ENCODE assay signal across 13 cellular contexts in the genomic region with DNA sequence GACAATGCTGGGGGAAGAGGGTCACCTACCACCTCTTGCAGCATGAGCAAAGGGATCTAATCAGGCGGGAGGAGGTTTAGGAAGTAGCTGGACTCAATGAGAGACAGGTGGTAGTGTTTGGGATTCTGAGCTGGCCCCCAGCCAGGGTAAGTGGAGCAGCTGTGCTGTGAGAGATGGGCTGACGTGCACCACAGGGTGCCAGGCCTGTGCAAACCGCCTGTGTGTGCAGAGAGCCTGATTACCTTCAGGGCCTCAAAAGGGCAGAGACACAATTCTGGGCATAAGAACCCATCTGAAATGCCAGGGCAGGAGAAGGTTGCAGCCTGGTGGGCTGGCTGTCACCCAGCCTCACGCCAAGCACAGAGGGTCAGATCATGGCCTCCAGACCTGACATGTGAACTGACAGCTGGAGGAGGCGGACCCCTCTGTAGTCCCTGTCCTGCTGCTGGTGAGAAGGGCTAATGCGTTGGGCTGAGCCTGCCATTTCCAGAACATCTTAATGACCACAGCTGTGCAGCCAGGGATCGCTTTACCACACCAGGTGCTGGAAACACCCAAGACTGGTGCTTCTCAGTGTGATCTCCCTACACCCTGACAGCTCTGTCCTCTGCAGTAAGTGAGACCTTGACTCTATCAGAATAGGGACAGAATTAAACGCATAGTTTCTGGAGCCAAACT.
DNase-seq lines count a peak whose midpoint lies in the region; ATAC-seq and TF ChIP-seq lines count a peak whose summit lies in the region.
"Had no signal": no experiment of that assay in that cellular context is flagged by ENCODE, and none has a peak within 500 bp of the region (broad histone marks: within the 10 kb centered on the region; RNA-seq: fewer than 3 reads in every experiment).

No MANE protein-coding gene starts in this region.

- peak overlapping the region; percentile 14 for H3K4me3 Mint-ChIP-seq in CD4-positive, alpha-beta T cell
- no peak overlapping the region for H3K4me3 Mint-ChIP-seq in activated T-helper 17 cell treated with anti-CD3 and anti-CD28 coated beads, Interleukin-2, amount 50 U/mL, for 72 hours

- H3K27ac ChIP-seq in CD4-positive, alpha-beta T cell (ENCODE audit: low read depth, low read length) = no peak overlapping the region
- H3K27ac ChIP-seq: lower lobe of right lung, SK-N-MC had no signal

- TF ChIP-seq CTCF in CD4-positive, alpha-beta T cell (IDR thresholded peaks at IDR 0.05) = no peak

- POLR2A ChIA-PET in CD4-positive, alpha-beta T cell (lab: Charles Lee) = interaction anchor here (0.7 to 2.3 kb wide), 6 partner anchors 10 to 101 kb away, joined by 3 to 9 read pairs (median 3); a partner anchor contains a TSS

- H3K4me1 Mint-ChIP-seq in CD4-positive, alpha-beta T cell (ENCODE audit: low read depth) = peaks cover 75% of the 10 kb centered on the region
- H3K4me1 Mint-ChIP-seq in activated T-helper 17 cell treated with anti-CD3 and anti-CD28 coated beads, Interleukin-2, amount 50 U/mL, for 72 hours = peaks cover 50% of the 10 kb centered on the region

- intact Hi-C loops in CD4-positive, alpha-beta T cell (cut with DNase I, micrococcal nuclease) = no loop called here

- peak overlapping the region; percentile 96 for H3K27ac Mint-ChIP-seq in CD4-positive, alpha-beta T cell
- H3K27ac Mint-ChIP-seq in activated T-helper 17 cell treated with anti-CD3 and anti-CD28 coated beads, Interleukin-2, amount 50 U/mL, for 72 hours = peak overlapping the region; percentile 52

- H3K9me3 Mint-ChIP-seq in CD4-positive, alpha-beta T cell = no peaks in the 10 kb centered on the region
- H3K9me3 Mint-ChIP-seq in activated T-helper 17 cell treated with anti-CD3 and anti-CD28 coated beads, Interleukin-2, amount 50 U/mL, for 72 hours = no peaks in the 10 kb centered on the region

- no peaks in the 10 kb centered on the region for H3K27me3 ChIP-seq in CD4-positive, alpha-beta T cell (ENCODE audit: control insufficient read depth, insufficient read depth, low read length)

- ATAC-seq in CD4-positive, alpha-beta T cell (ENCODE audit: poor library complexity) = no peak
- no peak for ATAC-seq in activated T-helper 17 cell treated with anti-CD3 and anti-CD28 coated beads, Interleukin-2, amount 50 U/mL, for 72 hours (replicated peaks)
- no peak for ATAC-seq in HG02840 (IDR thresholded peaks at IDR 0.05; ENCODE audit: low FRiP score, unreplicated experiment)
- ATAC-seq in GM21515 (IDR thresholded peaks at IDR 0.05; ENCODE audit: unreplicated experiment) = no peak
- no peak for ATAC-seq in GM18511 (IDR thresholded peaks at IDR 0.05; ENCODE audit: unreplicated experiment)
- ATAC-seq in HG03045 (IDR thresholded peaks at IDR 0.05; ENCODE audit: unreplicated experiment) = no peak
- ATAC-seq: activated CD4-positive, CD25-positive, alpha-beta regulatory T cell treated with anti-CD3 and anti-CD28 coated beads, Interleukin-2, amount 50 U/mL, for 24 hours had no signal

- H3K27me3 Mint-ChIP-seq in CD4-positive, alpha-beta T cell = no peaks in the 10 kb centered on the region
- H3K27me3 Mint-ChIP-seq in activated T-helper 17 cell treated with anti-CD3 and anti-CD28 coated beads, Interleukin-2, amount 50 U/mL, for 72 hours = no peaks in the 10 kb centered on the region

- H3K9me3 ChIP-seq in CD4-positive, alpha-beta T cell (ENCODE audit: control insufficient read depth, low read length) = no peaks in the 10 kb centered on the region
- H3K9me3 ChIP-seq: lower lobe of right lung had no signal

- H3K36me3 Mint-ChIP-seq in CD4-positive, alpha-beta T cell (ENCODE audit: low read depth) = no peaks in the 10 kb centered on the region
- H3K36me3 Mint-ChIP-seq in activated T-helper 17 cell treated with anti-CD3 and anti-CD28 coated beads, Interleukin-2, amount 50 U/mL, for 72 hours (ENCODE audit: low read depth) = no peaks in the 10 kb centered on the region

- CTCF ChIA-PET in CD4-positive, alpha-beta T cell (lab: Charles Lee) = no interaction called here

- no peak for DNase-seq in CD4-positive, alpha-beta T cell
- DNase-seq in NCI-H1092 (lab: John Stamatoyannopoulos, UW) (peak; percentile 78), NCI-H2227 (lab: John Stamatoyannopoulos, UW; ENCODE audit: unreplicated experiment) (peak; percentile 80)
- DNase-seq: activated T-cell treated with anti-CD3 and anti-CD28 coated beads, Interleukin-2, amount 50 U/mL, for 48 hours; lower lobe of right lung; NCI-H226 had no signal

Comparison
In these comparisons a context has a peak if more than half of its experiments do, and no peak if none do; other contexts are left out.
1. DNase-seq: peak in NCI-H1092 (single experiment) and NCI-H2227 (single experiment); none in CD4-positive, alpha-beta T cell (0 of 10).